Comparison of ENCODE assay signal across 19 cellular contexts in the genomic region with DNA sequence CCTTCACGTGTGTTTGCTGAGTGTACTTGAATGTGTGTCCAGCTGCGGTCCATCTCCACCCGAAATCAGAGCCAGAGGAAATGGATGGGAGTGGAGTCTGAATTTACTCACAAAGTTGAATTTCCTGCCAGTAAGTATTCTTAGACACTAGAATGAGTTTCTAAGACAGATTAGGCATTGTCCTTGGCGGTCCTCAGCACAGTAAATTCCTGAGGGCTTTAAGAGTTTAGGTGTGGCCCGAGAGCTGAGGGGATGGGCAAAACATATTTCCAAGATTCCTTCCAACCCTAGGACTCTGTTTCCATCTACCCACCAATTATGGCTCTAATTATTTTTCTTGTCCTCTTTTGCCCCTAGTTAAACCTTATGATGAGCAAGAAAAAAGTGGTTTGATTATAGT.
DNase-seq lines count a peak whose midpoint lies in the region; ATAC-seq and TF ChIP-seq lines count a peak whose summit lies in the region.
"Had no signal": no experiment of that assay in that cellular context is flagged by ENCODE, and none has a peak within 500 bp of the region (broad histone marks: within the 10 kb centered on the region; RNA-seq: fewer than 3 reads in every experiment).

No MANE protein-coding gene starts in this region.

- no peaks in the 10 kb centered on the region for H3K79me2 ChIP-seq in hepatocyte

- H4K20me1 ChIP-seq in hepatocyte (ENCODE audit: insufficient read depth, poor library complexity, severe bottlenecking): no peaks in the 10 kb centered on the region

- peaks cover 5% of the 10 kb centered on the region for H3K4me1 ChIP-seq in adipocyte (ENCODE audit: control insufficient read depth, insufficient read depth, low read length)
- H3K4me1 ChIP-seq in hepatocyte (ENCODE audit: insufficient read depth): peaks cover 5% of the 10 kb centered on the region
- peaks cover 0 to 11% of the 10 kb centered on the region in 2 donors for H3K4me1 ChIP-seq in thyroid gland
- no peaks in the 10 kb centered on the region for H3K4me1 ChIP-seq in SJCRH30
- H3K4me1 ChIP-seq: stomach had no signal

- no peak for TF ChIP-seq POLR2A in thyroid gland (IDR thresholded peaks at IDR 0.05)

- TF ChIP-seq CTCF in hepatocyte (IDR thresholded peaks at IDR 0.05; ENCODE audit: poor library complexity) (no peak), thyroid gland (IDR thresholded peaks at IDR 0.05) (no peak)

- no peaks in the 10 kb centered on the region for H3K9me2 ChIP-seq in hepatocyte (replicated peaks; ENCODE audit: insufficient read depth)

- intact Hi-C loops in thyroid gland (cut with DNase I): no loop called here

- no peak overlapping the region for H2AFZ ChIP-seq in hepatocyte

- ATAC-seq in GM19324 (IDR thresholded peaks at IDR 0.05; ENCODE audit: low FRiP score, unreplicated experiment): no peak
- ATAC-seq: activated CD8-positive, alpha-beta T cell treated with anti-CD3 and anti-CD28 coated beads, Interleukin-2, amount 10 ng/mL, durations not matched to agents 7 days and 5 days; activated T-cell treated with anti-CD3 and anti-CD28 coated beads, Interleukin-2, amount 50 U/mL, for 72 hours; K562; natural killer cell treated with Interleukin-12 subunit alpha and Interleukin-12 subunit beta and Interleukin-15 and Interleukin-18, amount 100 ng/mL, for 72 hours had no signal

- H3K27ac ChIP-seq in hepatocyte: peak overlapping the region; percentile 75
- peak overlapping the region in 2 of 3 donors; percentile 17 to 52 for H3K27ac ChIP-seq in thyroid gland
- no peak overlapping the region for H3K27ac ChIP-seq in SJCRH30
- H3K27ac ChIP-seq: C4-2B, cardiac muscle cell had no signal

- no peak overlapping the region for H3K4me2 ChIP-seq in hepatocyte

- H3K9ac ChIP-seq in adipocyte (ENCODE audit: low read length): no peak overlapping the region

- H3K27me3 ChIP-seq in adipocyte (replicated peaks; ENCODE audit: control insufficient read depth, insufficient read depth, low read length) (no peaks in the 10 kb centered on the region), hepatocyte (no peaks in the 10 kb centered on the region), thyroid gland (no peaks in the 10 kb centered on the region), SJCRH30 (no peaks in the 10 kb centered on the region)
- H3K27me3 ChIP-seq: cardiac muscle cell, stomach had no signal

- H3K36me3 ChIP-seq in adipocyte (ENCODE audit: control insufficient read depth, insufficient read depth, low read length, severe bottlenecking): no peaks in the 10 kb centered on the region
- no peaks in the 10 kb centered on the region for H3K36me3 ChIP-seq in hepatocyte (replicated peaks; ENCODE audit: insufficient read depth, low read depth)
- H3K36me3 ChIP-seq in thyroid gland: no peaks in the 10 kb centered on the region
- no peaks in the 10 kb centered on the region for H3K36me3 ChIP-seq in SJCRH30
- H3K36me3 ChIP-seq: cardiac muscle cell, stomach had no signal

- H3K9me3 ChIP-seq in adipocyte (ENCODE audit: control insufficient read depth, low read length) (no peaks in the 10 kb centered on the region), hepatocyte (ENCODE audit: low read depth) (no peaks in the 10 kb centered on the region), thyroid gland (no peaks in the 10 kb centered on the region), SJCRH30 (replicated peaks) (no peaks in the 10 kb centered on the region)
- H3K9me3 ChIP-seq: stomach had no signal

- DNase-seq in COLO829 (ENCODE audit: low spot score): peak; percentile 50
- DNase-seq in adipocyte (ENCODE audit: low read depth): peak; percentile 52
- DNase-seq in hepatocyte (ENCODE audit: low spot score): peak; percentile 18
- no peak for DNase-seq in thyroid gland
- DNase-seq in SJCRH30: no peak
- no peak for DNase-seq in effector CD4-positive, alpha-beta T cell
- DNase-seq: activated CD8-positive, alpha-beta T cell treated with anti-CD3 and anti-CD28 coated beads, Interleukin-2, amount 10 ng/mL, durations not matched to agents 7 days and 5 days; activated naive CD8-positive, alpha-beta T cell treated with anti-CD3 and anti-CD28 coated beads for 36 hours; activated T-cell treated with anti-CD3 and anti-CD28 coated beads, Interleukin-2, amount 50 U/mL, for 72 hours; effector CD8-positive, alpha-beta T cell; NCI-H1092 treated with DMSO at 0.1 percent for 48 hours; NCI-H2171 treated with DMSO at 0.1 percent for 48 hours; stomach; T-helper 1 cell had no signal

- 50% methylated on average over 5 of the region's 5 CpGs for WGBS in hepatocyte (ENCODE audit: low lambda C conversion rate, missing lambda C conversion rate)
- 9 to 25% methylated on average over 5 of the region's 5 CpGs for WGBS in thyroid gland, 2 donors

- H3K4me3 ChIP-seq in adipocyte (ENCODE audit: low read length): peak overlapping the region; percentile 25
- H3K4me3 ChIP-seq in hepatocyte: no peak overlapping the region
- no peak overlapping the region for H3K4me3 ChIP-seq in thyroid gland (replicated peaks in 1 of 3)
- no peak overlapping the region for H3K4me3 ChIP-seq in SJCRH30
- H3K4me3 ChIP-seq: cardiac muscle cell, K562, stomach had no signal

Comparison
In these comparisons a context has a peak if more than half of its experiments do, and no peak if none do; other contexts are left out.
1. DNase-seq: peak in COLO829 (single experiment), adipocyte (single experiment) and hepatocyte (single experiment); none in thyroid gland (0 of 2), SJCRH30 (0 of 2) and effector CD4-positive, alpha-beta T cell (single experiment).